Comparison of ENCODE assay signal across 2 cellular contexts in the genomic region with DNA sequence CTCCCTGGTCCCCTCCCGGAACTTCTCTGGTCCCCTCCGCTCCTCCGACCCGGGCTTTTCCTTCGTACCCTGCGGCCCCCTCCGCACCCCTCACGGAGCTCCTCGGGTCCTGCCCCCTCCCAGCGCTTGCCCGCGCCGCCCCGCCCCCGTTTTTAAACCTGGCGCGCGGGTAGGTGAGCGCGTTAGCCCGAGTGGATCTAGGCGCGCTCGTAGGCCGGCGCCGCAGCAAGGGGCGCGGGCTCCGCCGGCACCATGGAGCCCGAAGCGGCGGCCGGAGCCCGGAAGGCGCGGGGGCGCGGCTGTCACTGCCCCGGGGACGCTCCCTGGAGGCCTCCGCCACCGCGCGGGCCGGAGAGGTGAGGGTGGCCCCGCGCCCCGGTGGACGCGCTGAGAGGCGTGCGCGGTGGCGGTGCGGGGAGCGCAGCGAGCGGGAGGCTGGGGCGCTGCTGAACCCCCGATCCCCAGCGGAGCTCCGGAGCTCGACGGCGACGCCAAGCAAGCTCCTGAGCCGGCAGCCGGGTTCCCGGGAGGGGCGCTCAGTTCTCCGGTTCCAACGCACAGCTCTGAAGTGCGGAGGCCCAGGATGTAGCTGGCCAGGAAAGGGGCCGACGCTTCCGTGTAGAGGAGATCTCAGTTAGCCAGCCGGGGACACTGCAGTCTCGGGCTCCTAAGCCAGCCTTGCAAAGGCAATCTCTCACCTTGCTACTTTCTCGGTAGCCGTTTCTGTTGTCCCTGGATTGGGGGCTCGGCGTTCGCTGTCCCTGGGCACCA.
A peak's percentile ranks its signal among the peaks of the same experiment; 100 is the strongest.
TF ChIP-seq lines count a peak whose summit lies in the region.

A gene with protein sequence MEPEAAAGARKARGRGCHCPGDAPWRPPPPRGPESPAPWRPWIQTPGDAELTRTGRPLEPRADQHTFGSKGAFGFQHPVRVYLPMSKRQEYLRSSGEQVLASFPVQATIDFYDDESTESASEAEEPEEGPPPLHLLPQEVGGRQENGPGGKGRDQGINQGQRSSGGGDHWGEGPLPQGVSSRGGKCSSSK (plus strand): TSS at position 182 of the 771 bp plus-strand sequence. CDS start 71 bp downstream, at position 253.

TF ChIP-seq in GM12878, 131 proteins besides CTCF, POLR2A, EP300 and RAD21:
- peak; percentile 83 for TF ChIP-seq HDAC6 (IDR thresholded peaks at IDR 0.05; ENCODE audit: unreplicated experiment)
- no peak for TF ChIP-seq CREB1 (IDR thresholded peaks at IDR 0.05; ENCODE audit: low read depth)
- TF ChIP-seq IKZF1 (conservative IDR thresholded peaks at IDR 0.05), result 0 out of 2 replicates have a peak, but pooled peaks have one; percentile 11
- TF ChIP-seq SP1 (IDR thresholded peaks at IDR 0.05; ENCODE audit: low read depth, low read length), result no peak

TF ChIP-seq in HepG2, 621 proteins besides CTCF, POLR2A, EP300 and RAD21 (continues in another document):
- TF ChIP-seq NR2C2 (CRISPR knock-in tag; IDR thresholded peaks at IDR 0.05; ENCODE audit: borderline replicate concordance) (no peak), FOXO1 (CRISPR knock-in tag; IDR thresholded peaks at IDR 0.05) (no peak), CREB1 (IDR thresholded peaks at IDR 0.05) (no peak), CREB1 (CRISPR knock-in tag; IDR thresholded peaks at IDR 0.05) (no peak), ZNF780A (CRISPR knock-in tag; IDR thresholded peaks at IDR 0.05) (no peak), ZNF777 (CRISPR knock-in tag; IDR thresholded peaks at IDR 0.05) (peak; percentile 79), ZHX2 (IDR thresholded peaks at IDR 0.05; ENCODE audit: low read depth) (no peak), ZHX2 (CRISPR knock-in tag; IDR thresholded peaks at IDR 0.05; ENCODE audit: borderline replicate concordance) (no peak), SYNCRIP (IDR thresholded peaks at IDR 0.05; ENCODE audit: insufficient read depth, low read depth, low read length) (no peak), ZFX (CRISPR knock-in tag; IDR thresholded peaks at IDR 0.05; ENCODE audit: low read depth) (peak; percentile 37; the same call in 1 of the 2 replicates), ATF7-NPFF (CRISPR knock-in tag; IDR thresholded peaks at IDR 0.05; ENCODE audit: low read depth) (peak; percentile 31; the same call in 1 of the 2 replicates), HNRNPLL (IDR thresholded peaks at IDR 0.05; ENCODE audit: low read depth, low read length, poor library complexity, severe bottlenecking) (peak; percentile 63), KLF11 (CRISPR knock-in tag; IDR thresholded peaks at IDR 0.05) (no peak), TOE1 (CRISPR knock-in tag; IDR thresholded peaks at IDR 0.05) (no peak), GLI4 (CRISPR knock-in tag; IDR thresholded peaks at IDR 0.05; ENCODE audit: borderline replicate concordance) (no peak), RBFOX2 (IDR thresholded peaks at IDR 0.05; ENCODE audit: low read depth, low read length) (peak; percentile 47; the same call in 1 of the 2 replicates), UBTF (CRISPR knock-in tag; IDR thresholded peaks at IDR 0.05) (peak; percentile 68; the same call in 1 of the 2 replicates), MXD4 (CRISPR knock-in tag; IDR thresholded peaks at IDR 0.05) (no peak), THAP11 (CRISPR knock-in tag; IDR thresholded peaks at IDR 0.05) (no peak), ZFAT (CRISPR knock-in tag; conservative IDR thresholded peaks at IDR 0.05) (no peak), MIER2 (CRISPR knock-in tag; IDR thresholded peaks at IDR 0.05) (no peak), SMAD9 (CRISPR knock-in tag; IDR thresholded peaks at IDR 0.05) (no peak), ZNF580 (CRISPR knock-in tag; IDR thresholded peaks at IDR 0.05; ENCODE audit: borderline replicate concordance, low read depth) (no peak), ZNF816 (CRISPR knock-in tag; IDR thresholded peaks at IDR 0.05; ENCODE audit: borderline replicate concordance) (no peak), SCMH1 (CRISPR knock-in tag; IDR thresholded peaks at IDR 0.05; ENCODE audit: borderline replicate concordance) (no peak), DPF2 (CRISPR knock-in tag; IDR thresholded peaks at IDR 0.05; ENCODE audit: borderline replicate concordance, low read depth) (no peak)
- TF ChIP-seq, protein P1, sequence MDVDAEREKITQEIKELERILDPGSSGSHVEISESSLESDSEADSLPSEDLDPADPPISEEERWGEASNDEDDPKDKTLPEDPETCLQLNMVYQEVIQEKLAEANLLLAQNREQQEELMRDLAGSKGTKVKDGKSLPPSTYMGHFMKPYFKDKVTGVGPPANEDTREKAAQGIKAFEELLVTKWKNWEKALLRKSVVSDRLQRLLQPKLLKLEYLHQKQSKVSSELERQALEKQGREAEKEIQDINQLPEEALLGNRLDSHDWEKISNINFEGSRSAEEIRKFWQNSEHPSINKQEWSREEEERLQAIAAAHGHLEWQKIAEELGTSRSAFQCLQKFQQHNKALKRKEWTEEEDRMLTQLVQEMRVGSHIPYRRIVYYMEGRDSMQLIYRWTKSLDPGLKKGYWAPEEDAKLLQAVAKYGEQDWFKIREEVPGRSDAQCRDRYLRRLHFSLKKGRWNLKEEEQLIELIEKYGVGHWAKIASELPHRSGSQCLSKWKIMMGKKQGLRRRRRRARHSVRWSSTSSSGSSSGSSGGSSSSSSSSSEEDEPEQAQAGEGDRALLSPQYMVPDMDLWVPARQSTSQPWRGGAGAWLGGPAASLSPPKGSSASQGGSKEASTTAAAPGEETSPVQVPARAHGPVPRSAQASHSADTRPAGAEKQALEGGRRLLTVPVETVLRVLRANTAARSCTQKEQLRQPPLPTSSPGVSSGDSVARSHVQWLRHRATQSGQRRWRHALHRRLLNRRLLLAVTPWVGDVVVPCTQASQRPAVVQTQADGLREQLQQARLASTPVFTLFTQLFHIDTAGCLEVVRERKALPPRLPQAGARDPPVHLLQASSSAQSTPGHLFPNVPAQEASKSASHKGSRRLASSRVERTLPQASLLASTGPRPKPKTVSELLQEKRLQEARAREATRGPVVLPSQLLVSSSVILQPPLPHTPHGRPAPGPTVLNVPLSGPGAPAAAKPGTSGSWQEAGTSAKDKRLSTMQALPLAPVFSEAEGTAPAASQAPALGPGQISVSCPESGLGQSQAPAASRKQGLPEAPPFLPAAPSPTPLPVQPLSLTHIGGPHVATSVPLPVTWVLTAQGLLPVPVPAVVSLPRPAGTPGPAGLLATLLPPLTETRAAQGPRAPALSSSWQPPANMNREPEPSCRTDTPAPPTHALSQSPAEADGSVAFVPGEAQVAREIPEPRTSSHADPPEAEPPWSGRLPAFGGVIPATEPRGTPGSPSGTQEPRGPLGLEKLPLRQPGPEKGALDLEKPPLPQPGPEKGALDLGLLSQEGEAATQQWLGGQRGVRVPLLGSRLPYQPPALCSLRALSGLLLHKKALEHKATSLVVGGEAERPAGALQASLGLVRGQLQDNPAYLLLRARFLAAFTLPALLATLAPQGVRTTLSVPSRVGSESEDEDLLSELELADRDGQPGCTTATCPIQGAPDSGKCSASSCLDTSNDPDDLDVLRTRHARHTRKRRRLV (CRISPR knock-in tag; IDR thresholded peaks at IDR 0.05), result no peak
- TF ChIP-seq, protein P2, sequence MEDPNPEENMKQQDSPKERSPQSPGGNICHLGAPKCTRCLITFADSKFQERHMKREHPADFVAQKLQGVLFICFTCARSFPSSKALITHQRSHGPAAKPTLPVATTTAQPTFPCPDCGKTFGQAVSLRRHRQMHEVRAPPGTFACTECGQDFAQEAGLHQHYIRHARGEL (CRISPR knock-in tag; IDR thresholded peaks at IDR 0.05), result no peak
- TF ChIP-seq, protein P3, sequence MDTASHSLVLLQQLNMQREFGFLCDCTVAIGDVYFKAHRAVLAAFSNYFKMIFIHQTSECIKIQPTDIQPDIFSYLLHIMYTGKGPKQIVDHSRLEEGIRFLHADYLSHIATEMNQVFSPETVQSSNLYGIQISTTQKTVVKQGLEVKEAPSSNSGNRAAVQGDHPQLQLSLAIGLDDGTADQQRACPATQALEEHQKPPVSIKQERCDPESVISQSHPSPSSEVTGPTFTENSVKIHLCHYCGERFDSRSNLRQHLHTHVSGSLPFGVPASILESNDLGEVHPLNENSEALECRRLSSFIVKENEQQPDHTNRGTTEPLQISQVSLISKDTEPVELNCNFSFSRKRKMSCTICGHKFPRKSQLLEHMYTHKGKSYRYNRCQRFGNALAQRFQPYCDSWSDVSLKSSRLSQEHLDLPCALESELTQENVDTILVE (CRISPR knock-in tag; IDR thresholded peaks at IDR 0.05), result no peak
- TF ChIP-seq, protein P4, sequence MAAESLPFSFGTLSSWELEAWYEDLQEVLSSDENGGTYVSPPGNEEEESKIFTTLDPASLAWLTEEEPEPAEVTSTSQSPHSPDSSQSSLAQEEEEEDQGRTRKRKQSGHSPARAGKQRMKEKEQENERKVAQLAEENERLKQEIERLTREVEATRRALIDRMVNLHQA (CRISPR knock-in tag; IDR thresholded peaks at IDR 0.05), result no peak
- TF ChIP-seq, protein P5, sequence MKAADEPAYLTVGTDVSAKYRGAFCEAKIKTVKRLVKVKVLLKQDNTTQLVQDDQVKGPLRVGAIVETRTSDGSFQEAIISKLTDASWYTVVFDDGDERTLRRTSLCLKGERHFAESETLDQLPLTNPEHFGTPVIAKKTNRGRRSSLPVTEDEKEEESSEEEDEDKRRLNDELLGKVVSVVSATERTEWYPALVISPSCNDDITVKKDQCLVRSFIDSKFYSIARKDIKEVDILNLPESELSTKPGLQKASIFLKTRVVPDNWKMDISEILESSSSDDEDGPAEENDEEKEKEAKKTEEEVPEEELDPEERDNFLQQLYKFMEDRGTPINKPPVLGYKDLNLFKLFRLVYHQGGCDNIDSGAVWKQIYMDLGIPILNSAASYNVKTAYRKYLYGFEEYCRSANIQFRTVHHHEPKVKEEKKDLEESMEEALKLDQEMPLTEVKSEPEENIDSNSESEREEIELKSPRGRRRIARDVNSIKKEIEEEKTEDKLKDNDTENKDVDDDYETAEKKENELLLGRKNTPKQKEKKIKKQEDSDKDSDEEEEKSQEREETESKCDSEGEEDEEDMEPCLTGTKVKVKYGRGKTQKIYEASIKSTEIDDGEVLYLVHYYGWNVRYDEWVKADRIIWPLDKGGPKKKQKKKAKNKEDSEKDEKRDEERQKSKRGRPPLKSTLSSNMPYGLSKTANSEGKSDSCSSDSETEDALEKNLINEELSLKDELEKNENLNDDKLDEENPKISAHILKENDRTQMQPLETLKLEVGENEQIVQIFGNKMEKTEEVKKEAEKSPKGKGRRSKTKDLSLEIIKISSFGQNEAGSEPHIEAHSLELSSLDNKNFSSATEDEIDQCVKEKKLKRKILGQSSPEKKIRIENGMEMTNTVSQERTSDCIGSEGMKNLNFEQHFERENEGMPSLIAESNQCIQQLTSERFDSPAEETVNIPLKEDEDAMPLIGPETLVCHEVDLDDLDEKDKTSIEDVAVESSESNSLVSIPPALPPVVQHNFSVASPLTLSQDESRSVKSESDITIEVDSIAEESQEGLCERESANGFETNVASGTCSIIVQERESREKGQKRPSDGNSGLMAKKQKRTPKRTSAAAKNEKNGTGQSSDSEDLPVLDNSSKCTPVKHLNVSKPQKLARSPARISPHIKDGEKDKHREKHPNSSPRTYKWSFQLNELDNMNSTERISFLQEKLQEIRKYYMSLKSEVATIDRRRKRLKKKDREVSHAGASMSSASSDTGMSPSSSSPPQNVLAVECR (CRISPR knock-in tag; IDR thresholded peaks at IDR 0.05; ENCODE audit: borderline replicate concordance), result peak; percentile 35; the same call in 1 of the 2 replicates
